Comparison of ENCODE assay signal across 1 cellular context in the genomic region with DNA sequence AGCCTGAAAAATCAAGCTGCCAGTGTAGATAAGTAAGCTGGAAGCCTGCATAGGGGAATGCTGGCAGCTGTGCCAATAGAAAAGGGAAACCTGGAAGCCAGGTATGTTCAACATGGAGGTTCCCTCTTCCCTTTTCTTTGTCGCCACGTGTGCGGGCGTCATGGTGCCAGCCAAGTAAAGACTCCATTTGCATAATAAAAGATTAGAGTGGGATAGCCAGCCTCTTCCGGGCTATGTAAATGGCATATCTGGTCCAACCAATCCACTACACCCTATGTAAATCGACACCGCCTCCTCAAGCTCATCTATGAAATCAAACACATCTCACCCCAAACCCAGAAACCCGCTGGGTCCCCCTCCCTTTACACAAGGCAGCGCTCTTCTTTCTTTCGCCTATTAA.
TF ChIP-seq lines count a peak whose summit lies in the region.

No MANE protein-coding gene starts in this region.

TF ChIP-seq in K562, 482 proteins besides CTCF, POLR2A, EP300 and RAD21 (continued from another document):
- TF ChIP-seq YY1 (IDR thresholded peaks at IDR 0.05; ENCODE audit: borderline replicate concordance in 1 of 3, control insufficient read depth in 1 of 3, extremely low read depth in 1 of 3, insufficient read depth in 3 of 3, insufficient read length in 1 of 3, insufficient replicate concordance in 2 of 3, low read depth in 1 of 3, low read length in 2 of 3), result peak in 1 of 3 experiments; percentile 44
- no peak for TF ChIP-seq NFIX (CRISPR knock-in tag; IDR thresholded peaks at IDR 0.05; ENCODE audit: low read depth)
- no peak for TF ChIP-seq HNRNPUL1 (IDR thresholded peaks at IDR 0.05; ENCODE audit: low read length)
- no peak for TF ChIP-seq TEAD2 (tag; IDR thresholded peaks at IDR 0.05)
- no peak for TF ChIP-seq ZBED1 (IDR thresholded peaks at IDR 0.05)
- TF ChIP-seq, protein P1, sequence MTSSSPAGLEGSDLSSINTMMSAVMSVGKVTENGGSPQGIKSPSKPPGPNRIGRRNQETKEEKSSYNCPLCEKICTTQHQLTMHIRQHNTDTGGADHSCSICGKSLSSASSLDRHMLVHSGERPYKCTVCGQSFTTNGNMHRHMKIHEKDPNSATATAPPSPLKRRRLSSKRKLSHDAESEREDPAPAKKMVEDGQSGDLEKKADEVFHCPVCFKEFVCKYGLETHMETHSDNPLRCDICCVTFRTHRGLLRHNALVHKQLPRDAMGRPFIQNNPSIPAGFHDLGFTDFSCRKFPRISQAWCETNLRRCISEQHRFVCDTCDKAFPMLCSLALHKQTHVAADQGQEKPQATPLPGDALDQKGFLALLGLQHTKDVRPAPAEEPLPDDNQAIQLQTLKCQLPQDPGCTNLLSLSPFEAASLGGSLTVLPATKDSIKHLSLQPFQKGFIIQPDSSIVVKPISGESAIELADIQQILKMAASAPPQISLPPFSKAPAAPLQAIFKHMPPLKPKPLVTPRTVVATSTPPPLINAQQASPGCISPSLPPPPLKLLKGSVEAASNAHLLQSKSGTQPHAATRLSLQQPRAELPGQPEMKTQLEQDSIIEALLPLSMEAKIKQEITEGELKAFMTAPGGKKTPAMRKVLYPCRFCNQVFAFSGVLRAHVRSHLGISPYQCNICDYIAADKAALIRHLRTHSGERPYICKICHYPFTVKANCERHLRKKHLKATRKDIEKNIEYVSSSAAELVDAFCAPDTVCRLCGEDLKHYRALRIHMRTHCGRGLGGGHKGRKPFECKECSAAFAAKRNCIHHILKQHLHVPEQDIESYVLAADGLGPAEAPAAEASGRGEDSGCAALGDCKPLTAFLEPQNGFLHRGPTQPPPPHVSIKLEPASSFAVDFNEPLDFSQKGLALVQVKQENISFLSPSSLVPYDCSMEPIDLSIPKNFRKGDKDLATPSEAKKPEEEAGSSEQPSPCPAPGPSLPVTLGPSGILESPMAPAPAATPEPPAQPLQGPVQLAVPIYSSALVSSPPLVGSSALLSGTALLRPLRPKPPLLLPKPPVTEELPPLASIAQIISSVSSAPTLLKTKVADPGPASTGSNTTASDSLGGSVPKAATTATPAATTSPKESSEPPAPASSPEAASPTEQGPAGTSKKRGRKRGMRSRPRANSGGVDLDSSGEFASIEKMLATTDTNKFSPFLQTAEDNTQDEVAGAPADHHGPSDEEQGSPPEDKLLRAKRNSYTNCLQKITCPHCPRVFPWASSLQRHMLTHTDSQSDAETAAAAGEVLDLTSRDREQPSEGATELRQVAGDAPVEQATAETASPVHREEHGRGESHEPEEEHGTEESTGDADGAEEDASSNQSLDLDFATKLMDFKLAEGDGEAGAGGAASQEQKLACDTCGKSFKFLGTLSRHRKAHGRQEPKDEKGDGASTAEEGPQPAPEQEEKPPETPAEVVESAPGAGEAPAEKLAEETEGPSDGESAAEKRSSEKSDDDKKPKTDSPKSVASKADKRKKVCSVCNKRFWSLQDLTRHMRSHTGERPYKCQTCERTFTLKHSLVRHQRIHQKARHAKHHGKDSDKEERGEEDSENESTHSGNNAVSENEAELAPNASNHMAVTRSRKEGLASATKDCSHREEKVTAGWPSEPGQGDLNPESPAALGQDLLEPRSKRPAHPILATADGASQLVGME (CRISPR knock-in tag; IDR thresholded peaks at IDR 0.05), result no peak
- no peak for TF ChIP-seq VEZF1 (CRISPR knock-in tag; IDR thresholded peaks at IDR 0.05)
- TF ChIP-seq, protein P2, sequence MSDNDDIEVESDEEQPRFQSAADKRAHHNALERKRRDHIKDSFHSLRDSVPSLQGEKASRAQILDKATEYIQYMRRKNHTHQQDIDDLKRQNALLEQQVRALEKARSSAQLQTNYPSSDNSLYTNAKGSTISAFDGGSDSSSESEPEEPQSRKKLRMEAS (CRISPR knock-in tag; IDR thresholded peaks at IDR 0.05), result peak; percentile 32; the same call in 1 of the 2 replicates
- TF ChIP-seq PHF8 (IDR thresholded peaks at IDR 0.05; ENCODE audit: borderline replicate concordance, low read length), result no peak
- TF ChIP-seq EP400 (IDR thresholded peaks at IDR 0.05), result 0 out of 2 replicates have a peak, but pooled peaks have one; percentile 29
- no peak for TF ChIP-seq REST (CRISPR knock-in tag; IDR thresholded peaks at IDR 0.05; ENCODE audit: low read depth)
- no peak for TF ChIP-seq HCFC1 (IDR thresholded peaks at IDR 0.05; ENCODE audit: low read depth, low read length)
- TF ChIP-seq, protein P3, sequence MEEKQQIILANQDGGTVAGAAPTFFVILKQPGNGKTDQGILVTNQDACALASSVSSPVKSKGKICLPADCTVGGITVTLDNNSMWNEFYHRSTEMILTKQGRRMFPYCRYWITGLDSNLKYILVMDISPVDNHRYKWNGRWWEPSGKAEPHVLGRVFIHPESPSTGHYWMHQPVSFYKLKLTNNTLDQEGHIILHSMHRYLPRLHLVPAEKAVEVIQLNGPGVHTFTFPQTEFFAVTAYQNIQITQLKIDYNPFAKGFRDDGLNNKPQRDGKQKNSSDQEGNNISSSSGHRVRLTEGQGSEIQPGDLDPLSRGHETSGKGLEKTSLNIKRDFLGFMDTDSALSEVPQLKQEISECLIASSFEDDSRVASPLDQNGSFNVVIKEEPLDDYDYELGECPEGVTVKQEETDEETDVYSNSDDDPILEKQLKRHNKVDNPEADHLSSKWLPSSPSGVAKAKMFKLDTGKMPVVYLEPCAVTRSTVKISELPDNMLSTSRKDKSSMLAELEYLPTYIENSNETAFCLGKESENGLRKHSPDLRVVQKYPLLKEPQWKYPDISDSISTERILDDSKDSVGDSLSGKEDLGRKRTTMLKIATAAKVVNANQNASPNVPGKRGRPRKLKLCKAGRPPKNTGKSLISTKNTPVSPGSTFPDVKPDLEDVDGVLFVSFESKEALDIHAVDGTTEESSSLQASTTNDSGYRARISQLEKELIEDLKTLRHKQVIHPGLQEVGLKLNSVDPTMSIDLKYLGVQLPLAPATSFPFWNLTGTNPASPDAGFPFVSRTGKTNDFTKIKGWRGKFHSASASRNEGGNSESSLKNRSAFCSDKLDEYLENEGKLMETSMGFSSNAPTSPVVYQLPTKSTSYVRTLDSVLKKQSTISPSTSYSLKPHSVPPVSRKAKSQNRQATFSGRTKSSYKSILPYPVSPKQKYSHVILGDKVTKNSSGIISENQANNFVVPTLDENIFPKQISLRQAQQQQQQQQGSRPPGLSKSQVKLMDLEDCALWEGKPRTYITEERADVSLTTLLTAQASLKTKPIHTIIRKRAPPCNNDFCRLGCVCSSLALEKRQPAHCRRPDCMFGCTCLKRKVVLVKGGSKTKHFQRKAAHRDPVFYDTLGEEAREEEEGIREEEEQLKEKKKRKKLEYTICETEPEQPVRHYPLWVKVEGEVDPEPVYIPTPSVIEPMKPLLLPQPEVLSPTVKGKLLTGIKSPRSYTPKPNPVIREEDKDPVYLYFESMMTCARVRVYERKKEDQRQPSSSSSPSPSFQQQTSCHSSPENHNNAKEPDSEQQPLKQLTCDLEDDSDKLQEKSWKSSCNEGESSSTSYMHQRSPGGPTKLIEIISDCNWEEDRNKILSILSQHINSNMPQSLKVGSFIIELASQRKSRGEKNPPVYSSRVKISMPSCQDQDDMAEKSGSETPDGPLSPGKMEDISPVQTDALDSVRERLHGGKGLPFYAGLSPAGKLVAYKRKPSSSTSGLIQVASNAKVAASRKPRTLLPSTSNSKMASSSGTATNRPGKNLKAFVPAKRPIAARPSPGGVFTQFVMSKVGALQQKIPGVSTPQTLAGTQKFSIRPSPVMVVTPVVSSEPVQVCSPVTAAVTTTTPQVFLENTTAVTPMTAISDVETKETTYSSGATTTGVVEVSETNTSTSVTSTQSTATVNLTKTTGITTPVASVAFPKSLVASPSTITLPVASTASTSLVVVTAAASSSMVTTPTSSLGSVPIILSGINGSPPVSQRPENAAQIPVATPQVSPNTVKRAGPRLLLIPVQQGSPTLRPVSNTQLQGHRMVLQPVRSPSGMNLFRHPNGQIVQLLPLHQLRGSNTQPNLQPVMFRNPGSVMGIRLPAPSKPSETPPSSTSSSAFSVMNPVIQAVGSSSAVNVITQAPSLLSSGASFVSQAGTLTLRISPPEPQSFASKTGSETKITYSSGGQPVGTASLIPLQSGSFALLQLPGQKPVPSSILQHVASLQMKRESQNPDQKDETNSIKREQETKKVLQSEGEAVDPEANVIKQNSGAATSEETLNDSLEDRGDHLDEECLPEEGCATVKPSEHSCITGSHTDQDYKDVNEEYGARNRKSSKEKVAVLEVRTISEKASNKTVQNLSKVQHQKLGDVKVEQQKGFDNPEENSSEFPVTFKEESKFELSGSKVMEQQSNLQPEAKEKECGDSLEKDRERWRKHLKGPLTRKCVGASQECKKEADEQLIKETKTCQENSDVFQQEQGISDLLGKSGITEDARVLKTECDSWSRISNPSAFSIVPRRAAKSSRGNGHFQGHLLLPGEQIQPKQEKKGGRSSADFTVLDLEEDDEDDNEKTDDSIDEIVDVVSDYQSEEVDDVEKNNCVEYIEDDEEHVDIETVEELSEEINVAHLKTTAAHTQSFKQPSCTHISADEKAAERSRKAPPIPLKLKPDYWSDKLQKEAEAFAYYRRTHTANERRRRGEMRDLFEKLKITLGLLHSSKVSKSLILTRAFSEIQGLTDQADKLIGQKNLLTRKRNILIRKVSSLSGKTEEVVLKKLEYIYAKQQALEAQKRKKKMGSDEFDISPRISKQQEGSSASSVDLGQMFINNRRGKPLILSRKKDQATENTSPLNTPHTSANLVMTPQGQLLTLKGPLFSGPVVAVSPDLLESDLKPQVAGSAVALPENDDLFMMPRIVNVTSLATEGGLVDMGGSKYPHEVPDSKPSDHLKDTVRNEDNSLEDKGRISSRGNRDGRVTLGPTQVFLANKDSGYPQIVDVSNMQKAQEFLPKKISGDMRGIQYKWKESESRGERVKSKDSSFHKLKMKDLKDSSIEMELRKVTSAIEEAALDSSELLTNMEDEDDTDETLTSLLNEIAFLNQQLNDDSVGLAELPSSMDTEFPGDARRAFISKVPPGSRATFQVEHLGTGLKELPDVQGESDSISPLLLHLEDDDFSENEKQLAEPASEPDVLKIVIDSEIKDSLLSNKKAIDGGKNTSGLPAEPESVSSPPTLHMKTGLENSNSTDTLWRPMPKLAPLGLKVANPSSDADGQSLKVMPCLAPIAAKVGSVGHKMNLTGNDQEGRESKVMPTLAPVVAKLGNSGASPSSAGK (IDR thresholded peaks at IDR 0.05), result peak; percentile 36
- no peak for TF ChIP-seq ZNF311 (CRISPR knock-in tag; IDR thresholded peaks at IDR 0.05)
- TF ChIP-seq CBFB (CRISPR knock-in tag; IDR thresholded peaks at IDR 0.05), result no peak
- TF ChIP-seq GTF2E2 (tag; IDR thresholded peaks at IDR 0.05), result no peak
- peak; percentile 71 for TF ChIP-seq MYC (IDR thresholded peaks at IDR 0.05; ENCODE audit: low read depth, low read length)
- TF ChIP-seq MYC (CRISPR knock-in tag; IDR thresholded peaks at IDR 0.05; ENCODE audit: borderline replicate concordance, low read depth), result no peak
- TF ChIP-seq ELF2 (CRISPR knock-in tag; IDR thresholded peaks at IDR 0.05), result no peak
- TF ChIP-seq FIP1L1 (IDR thresholded peaks at IDR 0.05; ENCODE audit: low read depth, low read length, poor library complexity, severe bottlenecking), result no peak
- no peak for TF ChIP-seq HNRNPH1 (optimal IDR thresholded peaks at IDR 0.05; ENCODE audit: low read depth, low read length)
